In the genomic region with DNA sequence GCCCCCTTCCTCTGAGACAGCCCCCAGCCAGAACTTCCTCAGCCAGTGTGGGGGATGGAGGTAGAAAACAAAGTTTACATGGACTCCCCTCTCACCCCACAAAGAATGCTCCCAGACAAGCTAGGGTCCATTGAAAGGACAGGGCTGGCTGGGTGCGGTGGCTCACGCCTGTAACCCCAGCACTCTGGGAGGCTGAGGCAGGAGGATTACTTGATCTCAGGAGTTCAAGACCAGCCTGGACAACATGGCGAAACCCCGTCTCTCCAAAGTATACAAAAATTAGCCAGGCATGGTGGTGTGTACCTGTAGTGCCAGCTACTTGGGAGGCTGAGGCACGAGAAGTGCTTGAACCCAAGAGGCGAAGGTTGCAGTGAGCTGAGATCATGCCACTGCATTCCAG, we compare ENCODE assay signal across 6 cellular contexts. TPM values are rescaled to one million over a fixed set of nuclear protein-coding genes. Genes with fewer than 3 reads are reported as not detected.
DNase-seq lines count a peak whose midpoint lies in the region; TF ChIP-seq lines count a peak whose summit lies in the region.
"Not testable (repeated sequence)": the region's sequence is repeated elsewhere in the genome, so short reads cannot be mapped to it uniquely, and the experiment has no call there.

No MANE protein-coding gene starts in this region.

- H3K14ac ChIP-seq in mesenchymal stem cell (ENCODE audit: low read length in 2 of 2); neuronal stem cell (ENCODE audit: low read length): not testable (repeated sequence)

- H3K23ac ChIP-seq in mesenchymal stem cell (ENCODE audit: low read length in 2 of 2); neuronal stem cell (ENCODE audit: low read depth, low read length, poor library complexity): not testable (repeated sequence)

- H2BK5ac ChIP-seq in mesenchymal stem cell (ENCODE audit: low read depth, low read length, poor library complexity, severe bottlenecking); neuronal stem cell (ENCODE audit: low read length): not testable (repeated sequence)

- not testable (repeated sequence) for H3K27me3 ChIP-seq in mesenchymal stem cell (ENCODE audit: control insufficient read depth in 1 of 2, insufficient read depth in 1 of 2, low read length in 2 of 2); neuronal stem cell (ENCODE audit: control insufficient read depth in 3 of 3, insufficient read depth in 3 of 3, low read depth in 1 of 3, low read length in 3 of 3); tibial artery

- H3K4ac ChIP-seq in mesenchymal stem cell (ENCODE audit: low read depth in 1 of 2, low read length in 2 of 2); neuronal stem cell (ENCODE audit: low read length): not testable (repeated sequence)

- not testable (repeated sequence) for H3K18ac ChIP-seq in mesenchymal stem cell (ENCODE audit: low read depth in 1 of 2, low read length in 2 of 2)
- peak overlapping the region; percentile 49 for H3K18ac ChIP-seq in neuronal stem cell (ENCODE audit: low read length)

- H3K9me3 Mint-ChIP-seq in chondrocyte (ENCODE audit: low read depth): not testable (repeated sequence)

- not testable (repeated sequence) for H3K9ac ChIP-seq in mesenchymal stem cell (ENCODE audit: low read length); neuronal stem cell (ENCODE audit: low read depth, low read length, poor library complexity)

- H2AK5ac ChIP-seq in mesenchymal stem cell (ENCODE audit: low read length, severe bottlenecking): not testable (repeated sequence)
- H2AK5ac ChIP-seq in neuronal stem cell (ENCODE audit: low read depth, low read length): peak overlapping the region; percentile 49

- H4K91ac ChIP-seq in mesenchymal stem cell (ENCODE audit: low read length); neuronal stem cell (ENCODE audit: low read depth, low read length, poor library complexity): not testable (repeated sequence)

- H3K27ac ChIP-seq in VCaP (peak overlapping the region; percentile 72; the same call in 1 of the 2 replicates), tibial artery (peak overlapping the region; percentile 88 to 89)
- not testable (repeated sequence) for H3K27ac ChIP-seq in mesenchymal stem cell (ENCODE audit: low read length, poor library complexity, severe bottlenecking); neuronal stem cell (replicated peaks; ENCODE audit: low read length)

- peak; percentile 40 for DNase-seq in chondrocyte (ENCODE audit: low spot score)
- DNase-seq in mesenchymal stem cell; neuronal stem cell (ENCODE audit: low spot score); tibial artery: not testable (repeated sequence)
- DNase-seq in posterior vena cava (ENCODE audit: low spot score): peak; percentile 62

- H3K4me2 ChIP-seq in mesenchymal stem cell (ENCODE audit: low read length, poor library complexity, severe bottlenecking); neuronal stem cell (ENCODE audit: insufficient read depth, low read length, poor library complexity, severe bottlenecking): not testable (repeated sequence)

- not testable (repeated sequence) for H3K79me1 ChIP-seq in mesenchymal stem cell (replicated peaks; ENCODE audit: low read length, poor library complexity, severe bottlenecking); neuronal stem cell (ENCODE audit: low read depth, low read length)

- H3K4me1 ChIP-seq in mesenchymal stem cell (ENCODE audit: control insufficient read depth, insufficient read depth, low read depth, low read length): peaks cover 13% of the 10 kb centered on the region
- H3K4me1 ChIP-seq in neuronal stem cell (ENCODE audit: control insufficient read depth in 2 of 2, insufficient read depth in 1 of 2, low read depth in 1 of 2, low read length in 2 of 2): peaks cover 8 to 15% of the 10 kb centered on the region in 2 donors
- H3K4me1 ChIP-seq in tibial artery: peaks cover 0 to 79% (median 62%) of the 10 kb centered on the region in 4 donors

- H3K27ac Mint-ChIP-seq in chondrocyte (ENCODE audit: unreplicated experiment): not testable (repeated sequence)

- not testable (repeated sequence) for H2AFZ ChIP-seq in mesenchymal stem cell (ENCODE audit: low read depth, low read length); neuronal stem cell (ENCODE audit: low read length)

- peak overlapping the region; percentile 12 for H2BK15ac ChIP-seq in mesenchymal stem cell (ENCODE audit: low read depth, poor library complexity, severe bottlenecking)
- not testable (repeated sequence) for H2BK15ac ChIP-seq in neuronal stem cell (ENCODE audit: low read length)

- H3K36me3 Mint-ChIP-seq in chondrocyte (ENCODE audit: low read depth): not testable (repeated sequence)

- intact Hi-C loops in posterior vena cava (cut with DNase I): loop anchor here in 1 of 2 donors (5.0 kb wide), 1 partner anchor 179 kb away; no protein-coding TSS in a partner anchor
- intact Hi-C loops in tibial artery (cut with DNase I; ENCODE audit: low total_unique reads): not testable (repeated sequence)

- not testable (repeated sequence) for H3K4me3 Mint-ChIP-seq in chondrocyte (ENCODE audit: unreplicated experiment)

- H3K27me3 Mint-ChIP-seq in chondrocyte (ENCODE audit: low read depth): not testable (repeated sequence)

- H3K4me3 ChIP-seq in mesenchymal stem cell (ENCODE audit: insufficient read depth in 1 of 2, low read depth in 1 of 2, low read length in 2 of 2); neuronal stem cell (ENCODE audit: low read length in 2 of 2); tibial artery: not testable (repeated sequence)

- H2BK12ac ChIP-seq in mesenchymal stem cell (ENCODE audit: low read length in 2 of 2); neuronal stem cell (ENCODE audit: low read length): not testable (repeated sequence)

- WGBS in mesenchymal stem cell: 89% methylated on average over 6 of the region's 6 CpGs
- WGBS in neuronal stem cell (ENCODE audit: extremely low coverage in 2 of 2, insufficient read length in 2 of 2, insufficient replicate concordance in 1 of 2), 2 donors: no CpG with 5 or more reads among the region's 6 CpGs

- not testable (repeated sequence) for TF ChIP-seq CTCF in VCaP (conservative IDR thresholded peaks at IDR 0.05); chondrocyte (IDR thresholded peaks at IDR 0.05); tibial artery (IDR thresholded peaks at IDR 0.05)

- not testable (repeated sequence) for H4K8ac ChIP-seq in mesenchymal stem cell (ENCODE audit: low read length); neuronal stem cell (ENCODE audit: low read depth, low read length)

- not testable (repeated sequence) for H3K36me3 ChIP-seq in mesenchymal stem cell (ENCODE audit: control insufficient read depth in 1 of 2, insufficient read depth in 2 of 2, low read depth in 1 of 2, low read length in 2 of 2); neuronal stem cell (replicated peaks in 1 of 2; ENCODE audit: control insufficient read depth in 2 of 2, insufficient read depth in 2 of 2, low read length in 2 of 2); tibial artery

- H2BK120ac ChIP-seq in mesenchymal stem cell (ENCODE audit: low read depth, low read length); neuronal stem cell (ENCODE audit: low read depth, low read length): not testable (repeated sequence)

- not testable (repeated sequence) for H3K9me3 ChIP-seq in mesenchymal stem cell (ENCODE audit: control insufficient read depth, low read length); neuronal stem cell (replicated peaks in 1 of 2; ENCODE audit: control insufficient read depth in 2 of 2, insufficient read depth in 1 of 2, low read depth in 1 of 2, low read length in 2 of 2); tibial artery

- peaks cover 38% of the 10 kb centered on the region for H3K4me1 Mint-ChIP-seq in chondrocyte (ENCODE audit: low read depth)

RNA-seq across cellular contexts. Expression of gene ASB13, which starts 45.0 kb away (rescaled TPM):
- total RNA-seq in chondrocyte (13.8 to 14.9 TPM (median 14.0 TPM) in 3 replicates), posterior vena cava (10 to 100 TPM; 19.7 to 21.6 TPM)
- 5.1 TPM for polyA plus RNA-seq in mesenchymal stem cell (2013, experiment 1 of 2)
- 5.1 TPM for polyA plus RNA-seq in mesenchymal stem cell (2013, experiment 2 of 2)
- polyA plus RNA-seq in neuronal stem cell (2013, experiment 1 of 2): 13.3 TPM
- polyA plus RNA-seq in neuronal stem cell (2013, experiment 2 of 2): 13.2 TPM
